ENCODE assay signal across 27 cellular contexts in genomic region chr2:2563309-2563860, GRCh38.
"Had no signal": no experiment of that assay in that cellular context is flagged by ENCODE, and none has a peak within 500 bp of the region (broad histone marks: within the 10 kb centered on the region; RNA-seq: fewer than 3 reads in every experiment).

No MANE protein-coding gene starts in this region.

- FAIRE-seq: endometrium, islet of Langerhans had no signal

- H3K4me1 ChIP-seq: esophagus squamous epithelium, heart right ventricle, left ventricle myocardium inferior, lower lobe of right lung, parathyroid adenoma, prostate gland, right atrium auricular region, sigmoid colon, tibial artery had no signal

- H2AFZ ChIP-seq: parathyroid adenoma had no signal

- H3K27me3 ChIP-seq: esophagus squamous epithelium, right atrium auricular region, sigmoid colon, testis, tibial artery had no signal

- H3K36me3 ChIP-seq: esophagus squamous epithelium, heart right ventricle, left ventricle myocardium inferior, lower lobe of right lung, prostate gland, right atrium auricular region, sigmoid colon, tibial artery had no signal

- H3K9ac ChIP-seq: parathyroid adenoma had no signal

- H3K27ac ChIP-seq: coronary artery, esophagus squamous epithelium, heart right ventricle, left ventricle myocardium inferior, lower lobe of right lung, parathyroid adenoma, prostate gland, right atrium auricular region, sigmoid colon, testis, tibial artery had no signal

- H3K4me3 ChIP-seq: coronary artery, esophagus squamous epithelium, heart right ventricle, left ventricle myocardium inferior, lower lobe of right lung, prostate gland, right atrium auricular region, sigmoid colon, testis, tibial artery had no signal

- ATAC-seq: heart right ventricle; left colon; lower lobe of right lung; naive thymus-derived CD8-positive, alpha-beta T cell; stimulated activated memory B cell treated with anti-CD40 and anti-IgM and Interleukin-4, amounts not matched to agents 10 μg/mL and 1 μg/mL and 100 μg/mL, for 72 hours; stimulated activated naive CD8-positive, alpha-beta T cell treated with anti-CD3 and anti-CD28 coated beads, Interleukin-15, Interleukin-2, amounts not matched to agents 100 U/mL and 50 U/mL, for 24 hours had no signal

- H3K79me2 ChIP-seq: parathyroid adenoma had no signal

- H3K9me3 ChIP-seq: esophagus squamous epithelium, heart right ventricle, left ventricle myocardium inferior, lower lobe of right lung, prostate gland, right atrium auricular region, sigmoid colon, testis, tibial artery had no signal

- DNase-seq: dermis blood vessel endothelial cell; effector memory CD4-positive, alpha-beta T cell; erythroblast; esophagus squamous epithelium; foreskin melanocyte; glutamatergic neuron; heart right ventricle; hippocampal formation; kidney glomerular epithelial cell; left colon; left ventricle myocardium inferior; lower lobe of right lung; naive thymus-derived CD8-positive, alpha-beta T cell; nephron progenitor cell; sigmoid colon; stimulated activated CD4-positive, alpha-beta T cell treated with anti-CD3 and anti-CD28 coated beads, Interleukin-4, amount 100 ng/mL, for 4 hours; stimulated activated naive CD8-positive, alpha-beta T cell treated with anti-CD3 and anti-CD28 coated beads, Interleukin-15, Interleukin-2, amounts not matched to agents 100 U/mL and 50 U/mL, for 24 hours; substantia nigra; testis; tibial artery had no signal
